Comparison of ENCODE assay signal across 16 cellular contexts in genomic region chr2:237485844-237486243, GRCh38. TPM values are rescaled to one million over a fixed set of nuclear protein-coding genes. Genes with fewer than 3 reads are reported as not detected.
A peak's percentile ranks its signal among the peaks of the same experiment; 100 is the strongest.
DNase-seq lines count a peak whose midpoint lies in the region; ATAC-seq and TF ChIP-seq lines count a peak whose summit lies in the region.
"Had no signal": no experiment of that assay in that cellular context is flagged by ENCODE, and none has a peak within 500 bp of the region (broad histone marks: within the 10 kb centered on the region; RNA-seq: fewer than 3 reads in every experiment).

No MANE protein-coding gene starts in this region.

- H3K9me3 ChIP-seq in spleen, result peaks cover 0 to 10% (median 4%) of the 10 kb centered on the region in 8 donors

- H3K36me3 Mint-ChIP-seq in WTC11, result peaks cover 6% of the 10 kb centered on the region
- H3K36me3 Mint-ChIP-seq in glutamatergic neuron (ENCODE audit: unreplicated experiment), result peaks cover 6% of the 10 kb centered on the region
- H3K36me3 Mint-ChIP-seq: activated naive CD4-positive, alpha-beta T cell treated with anti-CD3 and anti-CD28 coated beads, Interleukin-2, amount 10 ng/mL, durations not matched to agents 7 days and 5 days had no signal

- CTCF ChIA-PET in WTC11 (lab: Charles Lee), result interaction anchor here (0.9 to 3.9 kb wide), 7 partner anchors 11 to 87 kb away, joined by 4 to 43 read pairs (median 11); no protein-coding TSS in a partner anchor

- TF ChIP-seq CTCF in WTC11 (IDR thresholded peaks at IDR 0.05) (no peak), glutamatergic neuron (IDR thresholded peaks at IDR 0.05; ENCODE audit: partially characterized antibody, unreplicated experiment) (no peak), spleen (IDR thresholded peaks at IDR 0.05 in 8 of 11, conservative IDR thresholded peaks at IDR 0.05 in 3 of 11) (no peak)

- TF ChIP-seq POLR2A in spleen (IDR thresholded peaks at IDR 0.05), result no peak

- peaks cover 39% of the 10 kb centered on the region for H3K4me1 Mint-ChIP-seq in WTC11
- peaks cover 10% of the 10 kb centered on the region for H3K4me1 Mint-ChIP-seq in glutamatergic neuron (ENCODE audit: low read depth, unreplicated experiment)
- H3K4me1 Mint-ChIP-seq: activated naive CD4-positive, alpha-beta T cell treated with anti-CD3 and anti-CD28 coated beads, Interleukin-2, amount 10 ng/mL, durations not matched to agents 7 days and 5 days had no signal

- H3K27me3 Mint-ChIP-seq in WTC11 (ENCODE audit: low read depth) (peaks cover 80% of the 10 kb centered on the region), glutamatergic neuron (ENCODE audit: unreplicated experiment) (peaks cover 3% of the 10 kb centered on the region)

- H3K27me3 ChIP-seq in rectal smooth muscle tissue (ENCODE audit: control insufficient read depth, insufficient read depth, low read length), result peaks cover 12% of the 10 kb centered on the region
- peaks cover 3 to 94% (median 36%) of the 10 kb centered on the region in 7 donors for H3K27me3 ChIP-seq in spleen (replicated peaks in 1 of 7)

- H3K4me3 ChIP-seq in rectal smooth muscle tissue (ENCODE audit: low read length) (peak overlapping the region; percentile 71), spleen (no peak overlapping the region)

- H3K9ac ChIP-seq in rectal smooth muscle tissue (ENCODE audit: low read length), result no peak overlapping the region

- H3K4me3 Mint-ChIP-seq in WTC11, result peak overlapping the region; percentile 76
- H3K4me3 Mint-ChIP-seq in glutamatergic neuron (ENCODE audit: unreplicated experiment), result peak overlapping the region; percentile 82
- H3K4me3 Mint-ChIP-seq: activated naive CD4-positive, alpha-beta T cell treated with anti-CD3 and anti-CD28 coated beads, Interleukin-2, amount 10 ng/mL, durations not matched to agents 7 days and 5 days; CD4-positive, alpha-beta T cell had no signal

- peak; percentile 43 for DNase-seq in DMS53 treated with DMSO at 0.1 percent for 48 hours (lab: John Stamatoyannopoulos, UW; ENCODE audit: unreplicated experiment)
- DNase-seq in WTC11 (ENCODE audit: low spot score), result no peak
- DNase-seq in glutamatergic neuron, result no peak
- DNase-seq in spleen, result no peak
- DNase-seq in stimulated activated CD4-positive, alpha-beta T cell treated with anti-CD3 and anti-CD28 coated beads, Interleukin-12 subunit alpha, Interleukin-12 subunit beta, amount 100 ng/mL, for 4 hours, result no peak
- DNase-seq: activated naive CD4-positive, alpha-beta T cell treated with anti-CD3 and anti-CD28 coated beads, Interleukin-2, amount 10 ng/mL, durations not matched to agents 7 days and 5 days; CD4-positive, alpha-beta T cell; NCI-H345; stimulated activated CD4-positive, alpha-beta T cell treated with anti-CD3 and anti-CD28 coated beads, Interleukin-2, amount 100 ng/mL, for 48 hours; stimulated activated naive CD4-positive, alpha-beta T cell treated with Interleukin-2 at 50 U/mL for 16 hours had no signal

- intact Hi-C loops in spleen (cut with DNase I; ENCODE audit: low total_unique reads), result no loop called here

- H3K9me3 Mint-ChIP-seq in WTC11 (peaks cover 5% of the 10 kb centered on the region), glutamatergic neuron (ENCODE audit: unreplicated experiment) (peaks cover 4% of the 10 kb centered on the region)
- H3K9me3 Mint-ChIP-seq: activated naive CD4-positive, alpha-beta T cell treated with anti-CD3 and anti-CD28 coated beads, Interleukin-2, amount 10 ng/mL, durations not matched to agents 7 days and 5 days; CD4-positive, alpha-beta T cell had no signal

- ATAC-seq in WTC11 (no peak), GM21529 (IDR thresholded peaks at IDR 0.05; ENCODE audit: unreplicated experiment) (no peak), GM19351 (IDR thresholded peaks at IDR 0.05; ENCODE audit: unreplicated experiment) (no peak)
- ATAC-seq: left colon, Right ventricle myocardium inferior had no signal

- H3K27ac Mint-ChIP-seq in WTC11 (no peak overlapping the region), glutamatergic neuron (ENCODE audit: unreplicated experiment) (no peak overlapping the region)
- H3K27ac Mint-ChIP-seq: activated naive CD4-positive, alpha-beta T cell treated with anti-CD3 and anti-CD28 coated beads, Interleukin-2, amount 10 ng/mL, durations not matched to agents 7 days and 5 days; CD4-positive, alpha-beta T cell had no signal

- POLR2A ChIA-PET in WTC11 (lab: Charles Lee), result no interaction called here

- H3K4me1 ChIP-seq in rectal smooth muscle tissue (ENCODE audit: control insufficient read depth, insufficient read depth, low read length) (peaks cover 3% of the 10 kb centered on the region), spleen (peaks cover 0 to 17% (median 12%) of the 10 kb centered on the region in 6 donors)

- H3K27ac ChIP-seq in rectal smooth muscle tissue (ENCODE audit: low read depth, low read length) (no peak overlapping the region), spleen (no peak overlapping the region)

- H3K36me3 ChIP-seq in rectal smooth muscle tissue (ENCODE audit: control insufficient read depth, insufficient read depth, low read length) (no peaks in the 10 kb centered on the region), spleen (no peaks in the 10 kb centered on the region)

TF ChIP-seq in WTC11, 78 proteins besides CTCF, POLR2A, EP300 and RAD21 (continues in another document):
- TF ChIP-seq, protein P1, sequence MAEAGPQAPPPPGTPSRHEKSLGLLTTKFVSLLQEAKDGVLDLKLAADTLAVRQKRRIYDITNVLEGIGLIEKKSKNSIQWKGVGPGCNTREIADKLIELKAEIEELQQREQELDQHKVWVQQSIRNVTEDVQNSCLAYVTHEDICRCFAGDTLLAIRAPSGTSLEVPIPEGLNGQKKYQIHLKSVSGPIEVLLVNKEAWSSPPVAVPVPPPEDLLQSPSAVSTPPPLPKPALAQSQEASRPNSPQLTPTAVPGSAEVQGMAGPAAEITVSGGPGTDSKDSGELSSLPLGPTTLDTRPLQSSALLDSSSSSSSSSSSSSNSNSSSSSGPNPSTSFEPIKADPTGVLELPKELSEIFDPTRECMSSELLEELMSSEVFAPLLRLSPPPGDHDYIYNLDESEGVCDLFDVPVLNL (CRISPR knock-in tag; IDR thresholded peaks at IDR 0.05; ENCODE audit: borderline replicate concordance, low read depth), result no peak
- TF ChIP-seq NFE2L1 (CRISPR knock-in tag; IDR thresholded peaks at IDR 0.05) (no peak), SMAD4 (CRISPR knock-in tag; IDR thresholded peaks at IDR 0.05) (no peak), ZNF232 (CRISPR knock-in tag; IDR thresholded peaks at IDR 0.05) (no peak), SOX15 (CRISPR knock-in tag; IDR thresholded peaks at IDR 0.05) (no peak), ETV6 (CRISPR knock-in tag; IDR thresholded peaks at IDR 0.05) (no peak), RORB (CRISPR knock-in tag; IDR thresholded peaks at IDR 0.05) (no peak), TEAD4 (CRISPR knock-in tag; IDR thresholded peaks at IDR 0.05) (no peak), ATF3 (CRISPR knock-in tag; conservative IDR thresholded peaks at IDR 0.05) (no peak), ZNF423 (CRISPR knock-in tag; IDR thresholded peaks at IDR 0.05) (no peak), IRF1 (CRISPR knock-in tag; IDR thresholded peaks at IDR 0.05) (no peak)
- TF ChIP-seq, protein P2, sequence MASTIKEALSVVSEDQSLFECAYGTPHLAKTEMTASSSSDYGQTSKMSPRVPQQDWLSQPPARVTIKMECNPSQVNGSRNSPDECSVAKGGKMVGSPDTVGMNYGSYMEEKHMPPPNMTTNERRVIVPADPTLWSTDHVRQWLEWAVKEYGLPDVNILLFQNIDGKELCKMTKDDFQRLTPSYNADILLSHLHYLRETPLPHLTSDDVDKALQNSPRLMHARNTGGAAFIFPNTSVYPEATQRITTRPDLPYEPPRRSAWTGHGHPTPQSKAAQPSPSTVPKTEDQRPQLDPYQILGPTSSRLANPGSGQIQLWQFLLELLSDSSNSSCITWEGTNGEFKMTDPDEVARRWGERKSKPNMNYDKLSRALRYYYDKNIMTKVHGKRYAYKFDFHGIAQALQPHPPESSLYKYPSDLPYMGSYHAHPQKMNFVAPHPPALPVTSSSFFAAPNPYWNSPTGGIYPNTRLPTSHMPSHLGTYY (CRISPR knock-in tag; IDR thresholded peaks at IDR 0.05), result no peak
- TF ChIP-seq, protein P3, sequence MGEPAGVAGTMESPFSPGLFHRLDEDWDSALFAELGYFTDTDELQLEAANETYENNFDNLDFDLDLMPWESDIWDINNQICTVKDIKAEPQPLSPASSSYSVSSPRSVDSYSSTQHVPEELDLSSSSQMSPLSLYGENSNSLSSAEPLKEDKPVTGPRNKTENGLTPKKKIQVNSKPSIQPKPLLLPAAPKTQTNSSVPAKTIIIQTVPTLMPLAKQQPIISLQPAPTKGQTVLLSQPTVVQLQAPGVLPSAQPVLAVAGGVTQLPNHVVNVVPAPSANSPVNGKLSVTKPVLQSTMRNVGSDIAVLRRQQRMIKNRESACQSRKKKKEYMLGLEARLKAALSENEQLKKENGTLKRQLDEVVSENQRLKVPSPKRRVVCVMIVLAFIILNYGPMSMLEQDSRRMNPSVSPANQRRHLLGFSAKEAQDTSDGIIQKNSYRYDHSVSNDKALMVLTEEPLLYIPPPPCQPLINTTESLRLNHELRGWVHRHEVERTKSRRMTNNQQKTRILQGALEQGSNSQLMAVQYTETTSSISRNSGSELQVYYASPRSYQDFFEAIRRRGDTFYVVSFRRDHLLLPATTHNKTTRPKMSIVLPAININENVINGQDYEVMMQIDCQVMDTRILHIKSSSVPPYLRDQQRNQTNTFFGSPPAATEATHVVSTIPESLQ (CRISPR knock-in tag; IDR thresholded peaks at IDR 0.05), result no peak
- TF ChIP-seq, protein P4, sequence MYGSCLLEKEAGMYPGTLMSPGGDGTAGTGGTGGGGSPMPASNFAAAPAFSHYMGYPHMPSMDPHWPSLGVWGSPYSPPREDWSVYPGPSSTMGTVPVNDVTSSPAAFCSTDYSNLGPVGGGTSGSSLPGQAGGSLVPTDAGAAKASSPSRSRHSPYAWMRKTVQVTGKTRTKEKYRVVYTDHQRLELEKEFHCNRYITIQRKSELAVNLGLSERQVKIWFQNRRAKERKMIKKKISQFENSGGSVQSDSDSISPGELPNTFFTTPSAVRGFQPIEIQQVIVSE (CRISPR knock-in tag; IDR thresholded peaks at IDR 0.05; ENCODE audit: borderline replicate concordance), result no peak

RNA-seq across cellular contexts. Expression of gene MLPH, which starts 1.2 kb away (rescaled TPM):
- total RNA-seq in WTC11 (2021) (7.7 to 10.3 TPM (median 9.7 TPM) in 3 replicates), glutamatergic neuron (ENCODE audit: unreplicated experiment) (4.3 TPM), spleen (1 to 10 TPM in 1 of 7 donors, under 1 TPM in 3, not detected in 3; 0.29 to 1.4 (median 0.52) TPM)
- polyA plus RNA-seq in spleen, result 1 to 10 TPM in 1 of 3 donors, under 1 TPM in 2; 0.09 to 1.4 (median 0.26) TPM
- total RNA-seq: activated CD8-positive, alpha-beta memory T cell treated with anti-CD3 and anti-CD28 coated beads for 36 hours had no signal
